In genomic region chr12:56437430-56438176, GRCh38 we compare ENCODE assay signal across 1 cellular context.
TF ChIP-seq lines count a peak whose summit lies in the region.

No MANE protein-coding gene starts in this region.

TF ChIP-seq in IMR-90, 13 proteins besides CTCF, POLR2A, EP300 and RAD21 (continued from another document):
- TF ChIP-seq RFX5 (IDR thresholded peaks at IDR 0.05; ENCODE audit: low read depth, low read length) (no peak), FOS (IDR thresholded peaks at IDR 0.05; ENCODE audit: low read depth, low read length) (no peak), CEBPB (IDR thresholded peaks at IDR 0.05; ENCODE audit: low read depth, low read length) (no peak), NFE2L2 (IDR thresholded peaks at IDR 0.05; ENCODE audit: low read depth, low read length) (no peak)
